16 cellular contexts compared by ENCODE assay signal in the genomic region with DNA sequence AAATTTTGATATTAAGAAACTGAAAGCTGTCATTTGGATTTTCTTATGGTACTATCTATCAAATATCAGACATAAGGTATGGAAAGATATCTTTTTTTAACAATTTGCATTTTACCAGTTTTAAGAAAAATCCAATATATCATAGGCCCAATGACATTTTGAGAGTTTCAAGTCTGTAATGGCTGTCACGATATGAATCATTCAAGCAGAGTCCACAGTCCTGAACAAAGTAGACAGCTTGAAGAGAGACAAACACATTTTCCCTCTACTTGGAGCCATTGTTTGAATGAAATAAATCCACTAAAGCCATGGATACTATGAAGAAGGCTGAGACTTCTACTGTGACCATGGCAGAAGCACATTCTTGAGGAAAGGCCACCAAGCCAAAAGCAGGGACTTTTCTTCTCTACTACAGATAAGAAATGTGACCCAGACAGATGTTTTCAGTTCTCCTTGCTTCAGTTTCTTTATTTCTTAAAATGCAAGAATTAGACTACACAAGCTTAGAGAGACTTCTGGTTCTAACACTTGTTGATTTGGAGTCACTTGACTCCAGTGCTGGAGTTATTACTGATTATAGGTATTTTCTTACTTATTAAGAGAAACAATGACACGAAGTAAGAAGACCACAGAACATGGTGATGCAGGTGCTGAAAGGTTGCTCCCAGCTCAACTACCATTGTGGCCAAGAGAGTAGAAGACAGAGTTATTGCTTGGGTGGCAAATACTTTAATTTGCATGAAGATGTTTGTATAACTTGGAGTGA.
DNase-seq lines count a peak whose midpoint lies in the region; ATAC-seq and TF ChIP-seq lines count a peak whose summit lies in the region.
"Had no signal": no experiment of that assay in that cellular context is flagged by ENCODE, and none has a peak within 500 bp of the region (broad histone marks: within the 10 kb centered on the region; RNA-seq: fewer than 3 reads in every experiment).

No MANE protein-coding gene starts in this region.

- ATAC-seq in GM18505 (IDR thresholded peaks at IDR 0.05; ENCODE audit: unreplicated experiment) (peak; percentile 66), GM19463 (IDR thresholded peaks at IDR 0.05; ENCODE audit: unreplicated experiment) (peak; percentile 70), HG02759 (IDR thresholded peaks at IDR 0.05; ENCODE audit: unreplicated experiment) (peak; percentile 69), HG03521 (IDR thresholded peaks at IDR 0.05; ENCODE audit: unreplicated experiment) (peak; percentile 48), GM21367 (IDR thresholded peaks at IDR 0.05; ENCODE audit: unreplicated experiment) (no peak)
- ATAC-seq: body of pancreas, natural killer cell had no signal

- DNase-seq in activated CD4-positive, alpha-beta T cell treated with anti-CD3 and anti-CD28 coated beads, Interleukin-2, amount 50 U/mL, for 4 hours = no peak
- no peak for DNase-seq in NCI-H2081 treated with DMSO at 0.1 percent for 48 hours (lab: John Stamatoyannopoulos, UW)
- DNase-seq in middle frontal gyrus (ENCODE audit: extremely low spot score, low spot score) = no peak
- DNase-seq: activated CD8-positive, alpha-beta memory T cell treated with anti-CD3 and anti-CD28 coated beads, Interleukin-2, amount 50 U/mL, for 48 hours; activated naive CD4-positive, alpha-beta T cell; body of pancreas; GOT3; immature natural killer cell; natural killer cell; stimulated activated CD4-positive, alpha-beta T cell treated with anti-CD3 and anti-CD28 coated beads, Interleukin-15, amount 100 ng/mL, for 24 hours; T-helper 9 cell had no signal

- no peak for TF ChIP-seq POLR2A in GM18505 (IDR thresholded peaks at IDR 0.05; ENCODE audit: borderline replicate concordance, extremely low read depth, insufficient read depth, insufficient read length)
